1 cellular context compared by ENCODE assay signal in genomic region chr1:31487894-31488293, GRCh38.
TF ChIP-seq lines count a peak whose summit lies in the region.

No MANE protein-coding gene starts in this region.

TF ChIP-seq in IMR-90, 13 proteins besides CTCF, POLR2A, EP300 and RAD21 (continued from another document):
- TF ChIP-seq USF2 (IDR thresholded peaks at IDR 0.05; ENCODE audit: low read depth, low read length) (no peak), NFE2L2 (IDR thresholded peaks at IDR 0.05; ENCODE audit: low read depth, low read length) (no peak), FOS (IDR thresholded peaks at IDR 0.05; ENCODE audit: low read depth, low read length) (no peak)
